Comparison of ENCODE assay signal across 20 cellular contexts in genomic region chr20:13817342-13817741, GRCh38. TPM values are rescaled to one million over a fixed set of nuclear protein-coding genes. Genes with fewer than 3 reads are reported as not detected.
A peak's percentile ranks its signal among the peaks of the same experiment; 100 is the strongest.
DNase-seq lines count a peak whose midpoint lies in the region; ATAC-seq, FAIRE-seq and TF ChIP-seq lines count a peak whose summit lies in the region.
"Had no signal": no experiment of that assay in that cellular context is flagged by ENCODE, and none has a peak within 500 bp of the region (broad histone marks: within the 10 kb centered on the region; RNA-seq: fewer than 3 reads in every experiment).

No MANE protein-coding gene starts in this region.

- H3K36me3 ChIP-seq in astrocyte (ENCODE audit: insufficient read depth, low read length): peaks cover 18% of the 10 kb centered on the region

- H3K9ac ChIP-seq in astrocyte (ENCODE audit: low read length): no peak overlapping the region

- no peak overlapping the region for H3K4me3 ChIP-seq in astrocyte (ENCODE audit: insufficient read depth, low read depth, low read length)
- H3K4me3 ChIP-seq: colonic mucosa, left ventricle myocardium inferior, tibial nerve had no signal

- no peak for TF ChIP-seq CTCF in astrocyte (IDR thresholded peaks at IDR 0.05; ENCODE audit: insufficient read depth, low read depth, low read length)

- no peak overlapping the region for H3K27ac ChIP-seq in astrocyte (ENCODE audit: low read depth, low read length)
- H3K27ac ChIP-seq: colonic mucosa, epithelial cell of prostate, left ventricle myocardium inferior, neutrophil, tibial nerve had no signal

- H3K27me3 Mint-ChIP-seq in astrocyte (ENCODE audit: low read depth, unreplicated experiment): no peaks in the 10 kb centered on the region
- H3K27me3 Mint-ChIP-seq: B cell had no signal

- no peak overlapping the region for H3K4me3 Mint-ChIP-seq in astrocyte (ENCODE audit: unreplicated experiment)
- H3K4me3 Mint-ChIP-seq: B cell had no signal

- DNase-seq in EL: peak; percentile 30
- DNase-seq in LHCN-M2 (ENCODE audit: low read depth): peak; percentile 31
- DNase-seq in astrocyte (ENCODE audit: low read depth): peak; percentile 28
- peak; percentile 28 to 58 for DNase-seq in lung microvascular endothelial cell (ENCODE audit: low read depth in 2 of 2)
- no peak for DNase-seq in DMS53 (lab: John Stamatoyannopoulos, UW)
- DNase-seq in HuH-7 (ENCODE audit: low spot score): no peak
- DNase-seq: activated CD4-positive, alpha-beta T cell treated with anti-CD3 and anti-CD28 coated beads for 4 hours; aorta; colonic mucosa; Kasumi-1; left ventricle myocardium inferior; NCI-H1417; NCI-H2171 had no signal

- no peak overlapping the region for H3K27ac Mint-ChIP-seq in astrocyte (ENCODE audit: unreplicated experiment)
- H3K27ac Mint-ChIP-seq: B cell had no signal

- ATAC-seq in HG02798 (IDR thresholded peaks at IDR 0.05; ENCODE audit: poor library complexity, unreplicated experiment): no peak
- ATAC-seq in HG02571 (IDR thresholded peaks at IDR 0.05; ENCODE audit: unreplicated experiment): no peak

- peaks cover 6% of the 10 kb centered on the region for H4K20me1 ChIP-seq in astrocyte (ENCODE audit: insufficient read depth, low read length)

- H3K9me3 Mint-ChIP-seq in astrocyte (ENCODE audit: unreplicated experiment): no peaks in the 10 kb centered on the region

- peaks cover 3% of the 10 kb centered on the region for H3K4me1 Mint-ChIP-seq in astrocyte (ENCODE audit: low read depth, unreplicated experiment)
- H3K4me1 Mint-ChIP-seq: B cell had no signal

- peaks cover 2% of the 10 kb centered on the region for H3K36me3 Mint-ChIP-seq in astrocyte (ENCODE audit: low read depth, unreplicated experiment)

- no peak overlapping the region for H2AFZ ChIP-seq in astrocyte (ENCODE audit: low read depth, low read length)

- peak overlapping the region; percentile 7 for H3K4me2 ChIP-seq in astrocyte (ENCODE audit: low read length)

- H3K79me2 ChIP-seq in astrocyte (ENCODE audit: insufficient read depth, low read length): no peaks in the 10 kb centered on the region

- no peak for FAIRE-seq in astrocyte (lab: Jason Lieb, UNC)
- FAIRE-seq: GM12892 had no signal

- H3K4me1 ChIP-seq in astrocyte (ENCODE audit: insufficient read depth, low read length): no peaks in the 10 kb centered on the region
- H3K4me1 ChIP-seq: colonic mucosa, left ventricle myocardium inferior, tibial nerve had no signal

- H3K9me3 ChIP-seq in astrocyte (ENCODE audit: insufficient read depth, low read depth, low read length): no peaks in the 10 kb centered on the region
- H3K9me3 ChIP-seq: colonic mucosa, neutrophil had no signal

- H3K27me3 ChIP-seq in astrocyte (ENCODE audit: insufficient read depth, low read length): no peaks in the 10 kb centered on the region
- H3K27me3 ChIP-seq: colonic mucosa, neutrophil, tibial nerve had no signal

RNA-seq across cellular contexts. Expression of gene NDUFAF5, which starts 32.5 kb away (rescaled TPM):
- total RNA-seq in LHCN-M2 (2014; rRNA removed) (13.0 and 15.3 TPM in 2 replicates), astrocyte (27.3 and 31.6 TPM in 2 replicates), lung microvascular endothelial cell (10.2 and 11.1 TPM in 2 replicates)
- polyA plus RNA-seq in LHCN-M2 (2012): 14.7 TPM

RNA-seq across cellular contexts. Expression of gene ESF1, which starts 32.6 kb away (rescaled TPM):
- total RNA-seq in LHCN-M2 (2014; rRNA removed) (15.8 and 16.0 TPM in 2 replicates), astrocyte (13.9 and 14.0 TPM in 2 replicates), lung microvascular endothelial cell (4.4 and 9.3 TPM in 2 replicates)
- polyA plus RNA-seq in LHCN-M2 (2012): 8.2 TPM

Comparison
In these comparisons a context has a peak if more than half of its experiments do, and no peak if none do; other contexts are left out.
1. DNase-seq: peak in EL (single experiment), LHCN-M2 (single experiment), astrocyte (single experiment) and lung microvascular endothelial cell (2 of 2); none in DMS53 (single experiment) and HuH-7 (single experiment).